Comparison of ENCODE assay signal across 8 cellular contexts in the genomic region with DNA sequence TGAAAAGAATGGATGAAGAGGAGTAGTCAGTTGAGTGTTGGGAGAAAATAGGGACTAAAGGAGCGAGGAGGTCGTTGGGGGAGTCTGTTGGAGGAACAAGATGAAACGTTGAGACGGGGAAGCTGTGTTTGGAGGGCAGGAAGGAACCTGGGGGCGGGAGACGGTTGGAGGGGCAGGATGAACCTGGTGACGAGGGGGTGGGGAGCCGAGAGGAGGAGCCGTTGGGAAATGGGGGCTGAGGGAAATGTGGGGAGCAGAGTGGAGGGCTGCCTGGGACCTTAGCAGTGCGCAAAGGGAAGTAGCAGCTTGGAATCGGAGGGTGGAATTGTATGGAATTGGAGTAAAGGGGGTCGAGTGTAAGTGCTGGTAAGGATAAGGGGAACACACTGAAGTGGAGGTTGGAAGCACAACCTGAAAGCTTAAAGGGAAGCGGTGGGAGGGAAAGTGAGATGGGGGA. TPM values are rescaled to one million over a fixed set of nuclear protein-coding genes. Genes with fewer than 3 reads are reported as not detected.
A peak's percentile ranks its signal among the peaks of the same experiment; 100 is the strongest.
DNase-seq lines count a peak whose midpoint lies in the region; ATAC-seq and TF ChIP-seq lines count a peak whose summit lies in the region.

No MANE protein-coding gene starts in this region.

- peaks cover 5% of the 10 kb centered on the region; the same call in 1 of the 2 replicates for H3K4me1 ChIP-seq in Caco-2
- H3K4me1 ChIP-seq in IMR-90 (ENCODE audit: control insufficient read depth, insufficient read depth, low read length), result no peaks in the 10 kb centered on the region
- peaks cover 3% of the 10 kb centered on the region for H3K4me1 ChIP-seq in ectodermal cell (ENCODE audit: control insufficient read depth, insufficient read depth, low read length)

- BruUV-seq in Caco-2 (replicated peaks; lab: Mats Ljungman, UMichigan), result no TSS peak
- no TSS peak for BruUV-seq in IMR-90 (replicated peaks; lab: Mats Ljungman, UMichigan)

- peaks cover 0 to 28% of the 10 kb centered on the region in 2 experiments; a peak in 2 of 4 replicates for H3K79me1 ChIP-seq in IMR-90 (ENCODE audit: low read depth in 1 of 2, low read length in 2 of 2)

- peak overlapping the region; percentile 99 for H3K4me2 ChIP-seq in IMR-90 (ENCODE audit: low read depth, low read length)

- H3K4me3 ChIP-seq in Caco-2 (ENCODE audit: low read depth, low read length) (peak overlapping the region; percentile 59), IMR-90 (ENCODE audit: insufficient read depth, low read depth, low read length) (peak overlapping the region; percentile 78), WERI-Rb-1 (ENCODE audit: low read depth, low read length) (peak overlapping the region; percentile 96), ectodermal cell (ENCODE audit: insufficient read depth, low read depth, low read length) (peak overlapping the region; percentile 64)

- H3K9ac ChIP-seq in IMR-90 (ENCODE audit: low read depth, low read length), result peak overlapping the region; percentile 82

- H2BK20ac ChIP-seq in IMR-90 (ENCODE audit: low read depth, low read length), result no peak overlapping the region

- peaks cover 13% of the 10 kb centered on the region for H4K20me1 ChIP-seq in IMR-90 (ENCODE audit: insufficient read depth, low read length)

- no peaks in the 10 kb centered on the region for H3K9me3 Mint-ChIP-seq in Caco-2 (ENCODE audit: unreplicated experiment)
- H3K9me3 Mint-ChIP-seq in stimulated activated naive CD8-positive, alpha-beta T cell treated with anti-CD3 and anti-CD28 coated beads, Interleukin-15, Interleukin-2, amounts not matched to agents 100 ng/mL and 50 ng/mL, for 24 hours, result no peaks in the 10 kb centered on the region

- H2AK9ac ChIP-seq in IMR-90 (replicated peaks; ENCODE audit: low read depth, low read length, poor library complexity), result peak overlapping the region; percentile 97

- no peak overlapping the region for H3K18ac ChIP-seq in IMR-90 (ENCODE audit: low read depth, low read length)

- peak overlapping the region; percentile 71 for H4K91ac ChIP-seq in IMR-90 (ENCODE audit: insufficient read depth, low read depth, low read length)

- H3K27ac ChIP-seq in IMR-90 (ENCODE audit: insufficient read depth, low read length), result peak overlapping the region; percentile 77
- peak overlapping the region; percentile 92 for H3K27ac ChIP-seq in WERI-Rb-1
- H3K27ac ChIP-seq in ectodermal cell (ENCODE audit: insufficient read depth, low read depth, low read length, poor library complexity, severe bottlenecking), result peak overlapping the region; percentile 83

- POLR2A ChIA-PET in Caco-2 (lab: Charles Lee), result no interaction called here
- POLR2A ChIA-PET in IMR-90 (lab: Charles Lee; ENCODE audit: unreplicated experiment), result interaction anchor here (0.6 to 1.0 kb wide), 2 partner anchors 50 to 98 kb away, joined by 4 to 9 read pairs; no protein-coding TSS in a partner anchor

- peak overlapping the region; percentile 12; the same call in 1 of the 2 replicates for H2BK120ac ChIP-seq in IMR-90 (ENCODE audit: low read depth, low read length)

- H3K4me3 Mint-ChIP-seq in Caco-2 (ENCODE audit: unreplicated experiment), result peak overlapping the region; percentile 94
- H3K4me3 Mint-ChIP-seq in stimulated activated naive CD8-positive, alpha-beta T cell treated with anti-CD3 and anti-CD28 coated beads, Interleukin-15, Interleukin-2, amounts not matched to agents 100 ng/mL and 50 ng/mL, for 24 hours, result peak overlapping the region; percentile 89

- TF ChIP-seq RAD21 in IMR-90 (IDR thresholded peaks at IDR 0.05; ENCODE audit: low read length), result no peak

- H3K36me3 ChIP-seq in Caco-2 (ENCODE audit: control insufficient read depth, insufficient read depth, low read length), result no peaks in the 10 kb centered on the region
- no peaks in the 10 kb centered on the region for H3K36me3 ChIP-seq in IMR-90 (ENCODE audit: control insufficient read depth, insufficient read depth, low read length)
- H3K36me3 ChIP-seq in WERI-Rb-1, result peaks cover 25% of the 10 kb centered on the region
- H3K36me3 ChIP-seq in ectodermal cell (ENCODE audit: control insufficient read depth, insufficient read depth, low read length), result peaks cover 13% of the 10 kb centered on the region

- peak overlapping the region; percentile 92 for H3K4ac ChIP-seq in IMR-90 (ENCODE audit: low read depth, low read length)

- peak overlapping the region; percentile 86 for H3K14ac ChIP-seq in IMR-90 (replicated peaks; ENCODE audit: low read depth, low read length)

- peak overlapping the region; percentile 16; the same call in 2 of the 3 replicates for H2BK15ac ChIP-seq in IMR-90 (ENCODE audit: low read depth, low read length)

- dilution Hi-C loops in IMR-90 (cut with HindIII; ENCODE audit: low sequenced_read_pairs, unreplicated experiment), result no loop called here

- H3K9me1 ChIP-seq in IMR-90 (ENCODE audit: insufficient read depth, low read length), result no peaks in the 10 kb centered on the region

- H3K27ac Mint-ChIP-seq in Caco-2 (ENCODE audit: unreplicated experiment), result peak overlapping the region; percentile 78
- H3K27ac Mint-ChIP-seq in stimulated activated naive CD8-positive, alpha-beta T cell treated with anti-CD3 and anti-CD28 coated beads, Interleukin-15, Interleukin-2, amounts not matched to agents 100 ng/mL and 50 ng/mL, for 24 hours, result peak overlapping the region; percentile 88

- H3K9me3 ChIP-seq in Caco-2 (no peaks in the 10 kb centered on the region), IMR-90 (ENCODE audit: control insufficient read depth, insufficient read depth, low read length) (no peaks in the 10 kb centered on the region), WERI-Rb-1 (ENCODE audit: severe bottlenecking) (peaks cover 2% of the 10 kb centered on the region), ectodermal cell (ENCODE audit: control insufficient read depth, low read length) (peaks cover 3% of the 10 kb centered on the region)

- intact Hi-C loops in Caco-2 (cut with micrococcal nuclease; ENCODE audit: unreplicated experiment) (no loop called here), IMR-90 (cut with micrococcal nuclease) (loop anchor here (1.0 to 2.0 kb wide), 4 partner anchors 99 to 768 kb away; no protein-coding TSS in a partner anchor)

- H4K5ac ChIP-seq in IMR-90 (ENCODE audit: low read depth, low read length), result no peak overlapping the region

- H2BK5ac ChIP-seq in IMR-90 (ENCODE audit: low read depth, low read length, poor library complexity, severe bottlenecking), result peak overlapping the region; percentile 80

- H4K8ac ChIP-seq in IMR-90 (ENCODE audit: low read depth in 2 of 2, low read length in 2 of 2), result peak overlapping the region; percentile 57 to 88; a peak in 3 of 4 replicates

- ATAC-seq in IMR-90 (ENCODE audit: low read depth) (no peak), GM19397 (IDR thresholded peaks at IDR 0.05; ENCODE audit: unreplicated experiment) (no peak)

- no peak for TF ChIP-seq POLR2A in IMR-90 (IDR thresholded peaks at IDR 0.05; ENCODE audit: low read depth, low read length)

- in situ Hi-C loops in IMR-90 (cut with MboI; ENCODE audit: low sequenced_read_pairs), result no loop called here

- H2AK5ac ChIP-seq in IMR-90 (ENCODE audit: low read depth, low read length), result peak overlapping the region; percentile 71

- H3K36me3 Mint-ChIP-seq in Caco-2 (ENCODE audit: insufficient read depth, unreplicated experiment), result peaks cover 17% of the 10 kb centered on the region
- peaks cover 21% of the 10 kb centered on the region for H3K36me3 Mint-ChIP-seq in stimulated activated naive CD8-positive, alpha-beta T cell treated with anti-CD3 and anti-CD28 coated beads, Interleukin-15, Interleukin-2, amounts not matched to agents 100 ng/mL and 50 ng/mL, for 24 hours (ENCODE audit: low read depth)

- H2AFZ ChIP-seq in IMR-90 (replicated peaks; ENCODE audit: low read length, poor library complexity), result peak overlapping the region; percentile 99

- peak overlapping the region; percentile 93 for H3K56ac ChIP-seq in IMR-90 (ENCODE audit: extremely low read depth, insufficient read depth, low read length)

- no peaks in the 10 kb centered on the region for H3K27me3 ChIP-seq in Caco-2 (replicated peaks; ENCODE audit: control insufficient read depth, insufficient read depth, low read length)
- no peaks in the 10 kb centered on the region for H3K27me3 ChIP-seq in IMR-90 (ENCODE audit: control insufficient read depth, insufficient read depth, low read length)
- no peaks in the 10 kb centered on the region for H3K27me3 ChIP-seq in WERI-Rb-1 (ENCODE audit: insufficient read depth, low read depth, severe bottlenecking)
- H3K27me3 ChIP-seq in ectodermal cell (ENCODE audit: control insufficient read depth, insufficient read depth, low read length, poor library complexity, severe bottlenecking), result no peaks in the 10 kb centered on the region

- CTCF ChIA-PET in Caco-2 (lab: Charles Lee) (interaction anchor here (0.6 to 1.6 kb wide), 6 partner anchors 86 to 266 kb away, joined by 3 to 6 read pairs (median 3); partner anchors contain the start of gene DR1), IMR-90 (lab: Yijun Ruan, JAX) (interaction anchor here (0.5 to 1.7 kb wide), 4 partner anchors 14 to 50 kb away, joined by 3 to 6 read pairs (median 4); no protein-coding TSS in a partner anchor)

- WGBS in IMR-90 (ENCODE audit: extremely low coverage in 2 of 2, insufficient read length in 1 of 2), 2 experiments, result 0% methylated on average over 7 of the region's 13 CpGs; no CpG with 5 or more reads in 1 of the 2 experiments
- 1% methylated on average over 13 of the region's 13 CpGs for WGBS in ectodermal cell, 2 experiments

- TF ChIP-seq CTCF in Caco-2 (IDR thresholded peaks at IDR 0.05; ENCODE audit: insufficient read depth in 1 of 2, low read depth in 1 of 2, low read length in 1 of 2, severe bottlenecking in 1 of 2, unreplicated experiment in 1 of 2) (no peak), IMR-90 (conservative IDR thresholded peaks at IDR 0.05; ENCODE audit: low read depth, low read length) (no peak), WERI-Rb-1 (IDR thresholded peaks at IDR 0.05; ENCODE audit: low read depth, low read length) (no peak)

- H3K23ac ChIP-seq in IMR-90 (ENCODE audit: low read depth, low read length), result peak overlapping the region; percentile 90

- H3K4me1 Mint-ChIP-seq in Caco-2 (ENCODE audit: low read depth, unreplicated experiment), result no peaks in the 10 kb centered on the region
- H3K4me1 Mint-ChIP-seq in stimulated activated naive CD8-positive, alpha-beta T cell treated with anti-CD3 and anti-CD28 coated beads, Interleukin-15, Interleukin-2, amounts not matched to agents 100 ng/mL and 50 ng/mL, for 24 hours (ENCODE audit: low read depth), result peaks cover 48% of the 10 kb centered on the region

- no peaks in the 10 kb centered on the region for H3K27me3 Mint-ChIP-seq in Caco-2 (ENCODE audit: insufficient read depth, unreplicated experiment)
- H3K27me3 Mint-ChIP-seq in stimulated activated naive CD8-positive, alpha-beta T cell treated with anti-CD3 and anti-CD28 coated beads, Interleukin-15, Interleukin-2, amounts not matched to agents 100 ng/mL and 50 ng/mL, for 24 hours, result no peaks in the 10 kb centered on the region

- peak in 1 of 2 experiments; percentile 8 for DNase-seq in Caco-2
- no peak for DNase-seq in IMR-90
- DNase-seq in WERI-Rb-1, result peak; percentile 45
- peak; percentile 29 to 49 for DNase-seq in lung microvascular endothelial cell (ENCODE audit: low read depth in 2 of 2)
- no peak for DNase-seq in OCI-M2 (lab: John Stamatoyannopoulos, UW; ENCODE audit: unreplicated experiment)

RNA-seq across cellular contexts. Expression of gene MTF2, which starts 0.6 kb away (rescaled TPM):
- 29.9 and 36.8 TPM in 2 replicates for total RNA-seq in Caco-2 (2022)
- total RNA-seq in IMR-90 (2012; rRNA removed), result 33.3 and 39.8 TPM in 2 replicates
- polyA plus RNA-seq in IMR-90 (2012; rRNA removed), result 9.5 and 10.6 TPM in 2 replicates
- polyA plus RNA-seq in IMR-90 (2012; cell fraction: cytosol; rRNA removed), result 2.1 and 2.5 TPM in 2 replicates
- 1.8 and 10.8 TPM in 2 replicates for polyA plus RNA-seq in IMR-90 (2012; cell fraction: nucleus; rRNA removed; ENCODE audit: low replicate concordance)
- polyA plus RNA-seq in ectodermal cell (2013, experiment 1 of 4), result 83.9 TPM
- 81.5 TPM for polyA plus RNA-seq in ectodermal cell (2013, experiment 2 of 4)
- polyA plus RNA-seq in ectodermal cell (2013, experiment 3 of 4), result 74.4 TPM
- polyA plus RNA-seq in ectodermal cell (2013, experiment 4 of 4), result 77.9 TPM
- 22.6 and 27.0 TPM in 2 replicates for total RNA-seq in lung microvascular endothelial cell

Comparison
In these comparisons a context has a peak if more than half of its experiments do, and no peak if none do; other contexts are left out.
1. DNase-seq: peak in WERI-Rb-1 (single experiment) and lung microvascular endothelial cell (2 of 2); none in IMR-90 (single experiment) and OCI-M2 (single experiment).
2. Peak in every context shown above with its lines, with median percentiles within 50 percentile points of each other: H3K4me3 ChIP-seq and H3K27ac ChIP-seq.